In the genomic region with DNA sequence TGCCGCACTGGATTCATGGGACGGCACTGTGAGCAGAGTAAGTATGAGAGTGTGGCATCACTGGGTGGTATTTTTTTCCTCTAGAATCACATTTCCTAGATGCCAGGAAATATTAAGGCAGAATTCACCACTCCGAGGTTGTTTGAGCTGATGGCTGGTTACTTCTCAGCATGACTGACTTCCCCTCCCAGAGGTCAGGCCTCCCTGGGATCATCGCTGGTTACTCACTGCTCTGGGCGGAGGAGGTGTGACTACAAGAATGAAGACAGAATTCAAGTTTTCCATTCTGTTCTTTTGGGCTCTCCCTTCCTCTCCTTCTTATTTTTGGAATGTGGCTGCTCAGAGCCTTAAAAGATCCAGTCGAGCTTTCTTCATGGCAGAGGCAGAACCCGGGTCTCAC, we compare ENCODE assay signal across 25 cellular contexts.
DNase-seq lines count a peak whose midpoint lies in the region; ATAC-seq and TF ChIP-seq lines count a peak whose summit lies in the region.
"Had no signal": no experiment of that assay in that cellular context is flagged by ENCODE, and none has a peak within 500 bp of the region (broad histone marks: within the 10 kb centered on the region; RNA-seq: fewer than 3 reads in every experiment).

No MANE protein-coding gene starts in this region.

- no peak overlapping the region for H3K4ac ChIP-seq in mesenchymal stem cell (ENCODE audit: low read depth in 1 of 2, low read length in 2 of 2)

- no peak overlapping the region for H2AK5ac ChIP-seq in mesenchymal stem cell (ENCODE audit: low read length, severe bottlenecking)

- no peak overlapping the region for H3K9ac ChIP-seq in mesenchymal stem cell (ENCODE audit: low read length)
- H3K9ac ChIP-seq: BLaER1, parathyroid adenoma had no signal

- H2BK12ac ChIP-seq in mesenchymal stem cell (ENCODE audit: low read length in 2 of 2) = no peak overlapping the region

- H3K4me1 ChIP-seq in cardiac muscle cell (ENCODE audit: low read depth) (peaks cover 6% of the 10 kb centered on the region), mesenchymal stem cell (ENCODE audit: control insufficient read depth, insufficient read depth, low read depth, low read length) (peaks cover 10% of the 10 kb centered on the region), Caco-2 (no peaks in the 10 kb centered on the region; the same call in 1 of the 2 replicates)
- H3K4me1 ChIP-seq: BLaER1, breast epithelium, parathyroid adenoma had no signal

- H3K79me1 ChIP-seq in mesenchymal stem cell (replicated peaks; ENCODE audit: low read length, poor library complexity, severe bottlenecking) = no peaks in the 10 kb centered on the region

- CTCF ChIA-PET in Caco-2 (lab: Charles Lee) = no interaction called here

- WGBS in mesenchymal stem cell = 82% methylated on average over 7 of the region's 7 CpGs

- H2BK120ac ChIP-seq in mesenchymal stem cell (ENCODE audit: low read depth, low read length) = no peak overlapping the region

- no peaks in the 10 kb centered on the region for H3K36me3 Mint-ChIP-seq in chondrocyte (ENCODE audit: low read depth)
- no peaks in the 10 kb centered on the region for H3K36me3 Mint-ChIP-seq in Caco-2 (ENCODE audit: insufficient read depth, unreplicated experiment)
- H3K36me3 Mint-ChIP-seq: activated naive CD4-positive, alpha-beta T cell treated with anti-CD3 and anti-CD28 coated beads, Interleukin-2, amount 50 U/mL, for 72 hours had no signal

- no peak overlapping the region for H3K23ac ChIP-seq in mesenchymal stem cell (ENCODE audit: low read length in 2 of 2)

- DNase-seq in cardiac muscle cell (ENCODE audit: low read depth in 1 of 2, low spot score in 1 of 2) = peak in 1 of 2 donors; percentile 6
- DNase-seq in Right ventricle myocardium superior = no peak
- DNase-seq in chondrocyte (ENCODE audit: low spot score) = no peak
- no peak for DNase-seq in mesenchymal stem cell
- no peak for DNase-seq in putamen (ENCODE audit: low spot score)
- no peak for DNase-seq in Caco-2
- DNase-seq in SIG-M5 treated with dmso at 0.1 percent for 504 hours (lab: John Stamatoyannopoulos, UW; ENCODE audit: unreplicated experiment) = no peak
- no peak for DNase-seq in DMS53 treated with DMSO at 0.1 percent for 48 hours (lab: John Stamatoyannopoulos, UW; ENCODE audit: unreplicated experiment)
- DNase-seq: activated CD4-positive, CD25-positive, alpha-beta regulatory T cell; activated T-cell treated with anti-CD3 and anti-CD28 coated beads, Interleukin-2, amount 50 U/mL, for 72 hours; GDM1; H9; NCI-H1436; NCI-H2171; NCI-H774; OCI-M1; SHP77 treated with DMSO at 0.1 percent for 48 hours; small intestine; stimulated activated CD4-positive, alpha-beta T cell treated with anti-CD3 and anti-CD28 coated beads, Interleukin-4, amount 100 ng/mL, for 4 hours; T-helper 2 cell had no signal

- no peak overlapping the region for H4K8ac ChIP-seq in mesenchymal stem cell (ENCODE audit: low read length)

- no peak overlapping the region for H3K18ac ChIP-seq in mesenchymal stem cell (ENCODE audit: low read depth in 1 of 2, low read length in 2 of 2)

- no peak for ATAC-seq in Right ventricle myocardium superior (ENCODE audit: poor library complexity)
- ATAC-seq: activated naive CD4-positive, alpha-beta T cell treated with anti-CD3 and anti-CD28 coated beads, Interleukin-2, amount 50 U/mL, for 72 hours; activated T-cell treated with anti-CD3 and anti-CD28 coated beads, Interleukin-2, amount 50 U/mL, for 72 hours had no signal

- intact Hi-C loops in Right ventricle myocardium superior (cut with DNase I) = loop anchor here (5.0 kb wide), 1 partner anchor 149 kb away; a partner anchor contains a TSS
- intact Hi-C loops in Caco-2 (cut with micrococcal nuclease; ENCODE audit: unreplicated experiment) = loop anchor here (10.0 kb wide), 1 partner anchor 146 kb away; a partner anchor contains a TSS

- H3K27ac ChIP-seq in cardiac muscle cell (peak overlapping the region; percentile 6), mesenchymal stem cell (ENCODE audit: low read length, poor library complexity, severe bottlenecking) (peak overlapping the region; percentile 61)
- H3K27ac ChIP-seq: BLaER1, breast epithelium, parathyroid adenoma had no signal

- H3K36me3 ChIP-seq in cardiac muscle cell (no peaks in the 10 kb centered on the region), mesenchymal stem cell (ENCODE audit: control insufficient read depth in 1 of 2, insufficient read depth in 2 of 2, low read depth in 1 of 2, low read length in 2 of 2) (no peaks in the 10 kb centered on the region), Caco-2 (ENCODE audit: control insufficient read depth, insufficient read depth, low read length) (no peaks in the 10 kb centered on the region)
- H3K36me3 ChIP-seq: BLaER1, breast epithelium had no signal

- H3K27me3 ChIP-seq in cardiac muscle cell (no peaks in the 10 kb centered on the region), mesenchymal stem cell (ENCODE audit: control insufficient read depth in 1 of 2, insufficient read depth in 1 of 2, low read length in 2 of 2) (no peaks in the 10 kb centered on the region), Caco-2 (replicated peaks; ENCODE audit: control insufficient read depth, insufficient read depth, low read length) (no peaks in the 10 kb centered on the region)
- H3K27me3 ChIP-seq: BLaER1, breast epithelium had no signal

- TF ChIP-seq CTCF in cardiac muscle cell (IDR thresholded peaks at IDR 0.05; ENCODE audit: low read depth, low read length) = no peak
- TF ChIP-seq CTCF in chondrocyte (IDR thresholded peaks at IDR 0.05) = no peak
- TF ChIP-seq CTCF in Caco-2 (IDR thresholded peaks at IDR 0.05; ENCODE audit: insufficient read depth in 1 of 2, low read depth in 1 of 2, low read length in 1 of 2, severe bottlenecking in 1 of 2, unreplicated experiment in 1 of 2) = no peak

- H3K4me3 ChIP-seq in cardiac muscle cell (no peak overlapping the region), mesenchymal stem cell (ENCODE audit: insufficient read depth in 1 of 2, low read depth in 1 of 2, low read length in 2 of 2) (peak overlapping the region in 1 of 2 experiments; percentile 35), Caco-2 (ENCODE audit: low read depth, low read length) (no peak overlapping the region)
- H3K4me3 ChIP-seq: BLaER1, breast epithelium, lung had no signal

- H4K91ac ChIP-seq in mesenchymal stem cell (ENCODE audit: low read length) = no peak overlapping the region

- H3K27ac Mint-ChIP-seq in chondrocyte (ENCODE audit: unreplicated experiment) (peak overlapping the region; percentile 74), Caco-2 (ENCODE audit: unreplicated experiment) (no peak overlapping the region)
- H3K27ac Mint-ChIP-seq: activated naive CD4-positive, alpha-beta T cell treated with anti-CD3 and anti-CD28 coated beads, Interleukin-2, amount 50 U/mL, for 72 hours; activated T-cell treated with anti-CD3 and anti-CD28 coated beads, Interleukin-2, amount 50 U/mL, for 72 hours had no signal

- H3K14ac ChIP-seq in mesenchymal stem cell (ENCODE audit: low read length in 2 of 2) = no peak overlapping the region

- H3K27me3 Mint-ChIP-seq in chondrocyte (ENCODE audit: low read depth) = no peaks in the 10 kb centered on the region
- H3K27me3 Mint-ChIP-seq in Caco-2 (ENCODE audit: insufficient read depth, unreplicated experiment) = peaks cover 7% of the 10 kb centered on the region

- H3K4me1 Mint-ChIP-seq in chondrocyte (ENCODE audit: low read depth) (peaks cover 21% of the 10 kb centered on the region), Caco-2 (ENCODE audit: low read depth, unreplicated experiment) (no peaks in the 10 kb centered on the region)

- no peak overlapping the region for H2BK5ac ChIP-seq in mesenchymal stem cell (ENCODE audit: low read depth, low read length, poor library complexity, severe bottlenecking)

- H3K9me3 ChIP-seq in cardiac muscle cell (ENCODE audit: low read depth) (no peaks in the 10 kb centered on the region), mesenchymal stem cell (ENCODE audit: control insufficient read depth, low read length) (no peaks in the 10 kb centered on the region), Caco-2 (no peaks in the 10 kb centered on the region)
- H3K9me3 ChIP-seq: BLaER1, breast epithelium had no signal

- H2BK15ac ChIP-seq in mesenchymal stem cell (ENCODE audit: low read depth, poor library complexity, severe bottlenecking) = no peak overlapping the region

- H3K9me3 Mint-ChIP-seq in chondrocyte (ENCODE audit: low read depth) = no peaks in the 10 kb centered on the region
- no peaks in the 10 kb centered on the region for H3K9me3 Mint-ChIP-seq in Caco-2 (ENCODE audit: unreplicated experiment)
- H3K9me3 Mint-ChIP-seq: activated naive CD4-positive, alpha-beta T cell treated with anti-CD3 and anti-CD28 coated beads, Interleukin-2, amount 50 U/mL, for 72 hours; activated T-cell treated with anti-CD3 and anti-CD28 coated beads, Interleukin-2, amount 50 U/mL, for 72 hours; H9 had no signal

- POLR2A ChIA-PET in Caco-2 (lab: Charles Lee) = no interaction called here

- no TSS peak for BruUV-seq in Caco-2 (replicated peaks; lab: Mats Ljungman, UMichigan)

- peak overlapping the region; percentile 32 for H3K4me3 Mint-ChIP-seq in chondrocyte (ENCODE audit: unreplicated experiment)
- no peak overlapping the region for H3K4me3 Mint-ChIP-seq in Caco-2 (ENCODE audit: unreplicated experiment)
- H3K4me3 Mint-ChIP-seq: activated T-cell treated with anti-CD3 and anti-CD28 coated beads, Interleukin-2, amount 50 U/mL, for 72 hours; H9 had no signal

- H3K4me2 ChIP-seq in mesenchymal stem cell (ENCODE audit: low read length, poor library complexity, severe bottlenecking) = peak overlapping the region; percentile 41
- H3K4me2 ChIP-seq: BLaER1 had no signal

- no peak overlapping the region for H2AFZ ChIP-seq in mesenchymal stem cell (ENCODE audit: low read depth, low read length)
- H2AFZ ChIP-seq: parathyroid adenoma had no signal
